Comparison of ENCODE assay signal across 17 cellular contexts in genomic region chr2:204681412-204681811, GRCh38.
DNase-seq lines count a peak whose midpoint lies in the region; ATAC-seq and TF ChIP-seq lines count a peak whose summit lies in the region.
"Had no signal": no experiment of that assay in that cellular context is flagged by ENCODE, and none has a peak within 500 bp of the region (broad histone marks: within the 10 kb centered on the region; RNA-seq: fewer than 3 reads in every experiment).

No MANE protein-coding gene starts in this region.

- H3K4me1 ChIP-seq in GM23338 (ENCODE audit: insufficient read depth) (no peaks in the 10 kb centered on the region), adipocyte (ENCODE audit: control insufficient read depth, insufficient read depth, low read length) (peaks cover 18% of the 10 kb centered on the region), rectal smooth muscle tissue (ENCODE audit: control insufficient read depth, insufficient read depth, low read length) (peaks cover 12% of the 10 kb centered on the region), upper lobe of left lung (peaks cover 0 to 9% (median 6%) of the 10 kb centered on the region in 4 donors)
- H3K4me1 ChIP-seq: adrenal gland had no signal

- no peak for DNase-seq in GM23338 (ENCODE audit: low spot score)
- peak; percentile 55 for DNase-seq in adipocyte (ENCODE audit: low read depth)
- DNase-seq in left kidney (ENCODE audit: low read depth, low spot score), result peak; percentile 40
- no peak for DNase-seq in upper lobe of left lung
- DNase-seq in dermis blood vessel endothelial cell, result no peak
- DNase-seq: activated CD4-positive, alpha-beta T cell treated with anti-CD3 and anti-CD28 coated beads for 48 hours; activated T-cell treated with anti-CD3 and anti-CD28 coated beads, Interleukin-2, amount 50 U/mL, for 48 hours; adrenal gland; CD4-positive, CD25-positive, alpha-beta regulatory T cell; mesendoderm; pancreas had no signal

- no peak for TF ChIP-seq EP300 in upper lobe of left lung (IDR thresholded peaks at IDR 0.05)

- no peaks in the 10 kb centered on the region for H3K36me3 Mint-ChIP-seq in GM23338 (ENCODE audit: low read depth)
- H3K36me3 Mint-ChIP-seq: CD4-positive, CD25-positive, alpha-beta regulatory T cell had no signal

- H3K27me3 ChIP-seq in GM23338 (ENCODE audit: insufficient read depth), result no peaks in the 10 kb centered on the region
- H3K27me3 ChIP-seq in adipocyte (replicated peaks; ENCODE audit: control insufficient read depth, insufficient read depth, low read length), result no peaks in the 10 kb centered on the region
- no peaks in the 10 kb centered on the region for H3K27me3 ChIP-seq in rectal smooth muscle tissue (ENCODE audit: control insufficient read depth, insufficient read depth, low read length)
- H3K27me3 ChIP-seq in upper lobe of left lung, result no peaks in the 10 kb centered on the region
- H3K27me3 ChIP-seq: adrenal gland, pancreas, thyroid gland had no signal

- H3K36me3 ChIP-seq in GM23338 (ENCODE audit: insufficient read depth) (no peaks in the 10 kb centered on the region), adipocyte (ENCODE audit: control insufficient read depth, insufficient read depth, low read length, severe bottlenecking) (no peaks in the 10 kb centered on the region), rectal smooth muscle tissue (ENCODE audit: control insufficient read depth, insufficient read depth, low read length) (no peaks in the 10 kb centered on the region), upper lobe of left lung (no peaks in the 10 kb centered on the region)
- H3K36me3 ChIP-seq: adrenal gland, pancreas, thyroid gland had no signal

- H3K4me2 ChIP-seq in GM23338, result no peak overlapping the region

- H3K4me1 Mint-ChIP-seq in GM23338, result no peaks in the 10 kb centered on the region; the same call in 2 of the 3 replicates
- H3K4me1 Mint-ChIP-seq: CD4-positive, CD25-positive, alpha-beta regulatory T cell had no signal

- H3K4me3 ChIP-seq in GM23338, result no peak overlapping the region
- H3K4me3 ChIP-seq in adipocyte (ENCODE audit: low read length), result no peak overlapping the region
- H3K4me3 ChIP-seq in rectal smooth muscle tissue (ENCODE audit: low read length), result no peak overlapping the region
- H3K4me3 ChIP-seq in upper lobe of left lung, result no peak overlapping the region
- H3K4me3 ChIP-seq: adrenal gland, pancreas, thyroid gland had no signal

- H3K9ac ChIP-seq in adipocyte (ENCODE audit: low read length) (no peak overlapping the region), rectal smooth muscle tissue (ENCODE audit: low read length) (no peak overlapping the region)

- H3K4me3 Mint-ChIP-seq in GM23338, result no peak overlapping the region
- H3K4me3 Mint-ChIP-seq: CD4-positive, CD25-positive, alpha-beta regulatory T cell; dendritic cell treated with granulocyte-macrophage colony-stimulating factor and Interleukin-4, amounts not matched to agents 40 ng/mL and 50 ng/mL, for 4 days had no signal

- no peaks in the 10 kb centered on the region for H3K9me2 ChIP-seq in GM23338 (ENCODE audit: insufficient read depth)

- H2AFZ ChIP-seq in GM23338, result no peak overlapping the region

- H4K20me1 ChIP-seq in GM23338 (replicated peaks; ENCODE audit: insufficient read depth), result no peaks in the 10 kb centered on the region

- H3K27me3 Mint-ChIP-seq in GM23338 (ENCODE audit: insufficient read depth, low read depth, poor library complexity), result no peaks in the 10 kb centered on the region
- H3K27me3 Mint-ChIP-seq: CD4-positive, CD25-positive, alpha-beta regulatory T cell; dendritic cell treated with granulocyte-macrophage colony-stimulating factor and Interleukin-4, amounts not matched to agents 40 ng/mL and 50 ng/mL, for 4 days had no signal

- no peak for TF ChIP-seq CTCF in GM23338 (conservative IDR thresholded peaks at IDR 0.05; ENCODE audit: low read depth in 2 of 2)
- no peak for TF ChIP-seq CTCF in upper lobe of left lung (IDR thresholded peaks at IDR 0.05)

- H3F3A ChIP-seq in GM23338 (replicated peaks; ENCODE audit: low read depth), result no peaks in the 10 kb centered on the region

- H3K27ac ChIP-seq in GM23338 (ENCODE audit: low read depth) (no peak overlapping the region), rectal smooth muscle tissue (ENCODE audit: low read depth, low read length) (peak overlapping the region; percentile 72), upper lobe of left lung (no peak overlapping the region)
- H3K27ac ChIP-seq: adrenal gland, pancreas had no signal

- H3K9me3 ChIP-seq in adipocyte (ENCODE audit: control insufficient read depth, low read length) (no peaks in the 10 kb centered on the region), upper lobe of left lung (no peaks in the 10 kb centered on the region)
- H3K9me3 ChIP-seq: pancreas, thyroid gland had no signal

- no peaks in the 10 kb centered on the region; the same call in 2 of the 3 replicates for H3K9me3 Mint-ChIP-seq in GM23338
- H3K9me3 Mint-ChIP-seq: CD4-positive, CD25-positive, alpha-beta regulatory T cell; dendritic cell treated with granulocyte-macrophage colony-stimulating factor and Interleukin-4, amounts not matched to agents 40 ng/mL and 50 ng/mL, for 4 days had no signal

- H3K79me2 ChIP-seq in GM23338 (replicated peaks; ENCODE audit: insufficient read depth), result no peaks in the 10 kb centered on the region

- H3K27ac Mint-ChIP-seq in GM23338, result 0 out of 2 replicates have a peak overlapping the region, but pooled peaks have one; percentile 2
- H3K27ac Mint-ChIP-seq: CD4-positive, CD25-positive, alpha-beta regulatory T cell; dendritic cell treated with granulocyte-macrophage colony-stimulating factor and Interleukin-4, amounts not matched to agents 40 ng/mL and 50 ng/mL, for 4 days had no signal

- no peak for ATAC-seq in GM23338
- no peak for ATAC-seq in GM18520 (IDR thresholded peaks at IDR 0.05; ENCODE audit: unreplicated experiment)
- no peak for ATAC-seq in upper lobe of left lung (ENCODE audit: low FRiP score in 2 of 2)
- ATAC-seq in HG03280 (IDR thresholded peaks at IDR 0.05; ENCODE audit: unreplicated experiment), result no peak
- ATAC-seq: esophagus mucosa had no signal

- TF ChIP-seq POLR2A in upper lobe of left lung (IDR thresholded peaks at IDR 0.05), result no peak

- 8 to 33% methylated on average over 2 of the region's 2 CpGs for WGBS in upper lobe of left lung, 2 donors

TF ChIP-seq in GM23338, 12 proteins besides CTCF, POLR2A, EP300 and RAD21:
- TF ChIP-seq ETS1 (IDR thresholded peaks at IDR 0.05), result no peak

Comparison
In these comparisons a context has a peak if more than half of its experiments do, and no peak if none do; other contexts are left out.
1. DNase-seq: peak in adipocyte (single experiment) and left kidney (single experiment); none in GM23338 (single experiment), upper lobe of left lung (0 of 2) and dermis blood vessel endothelial cell (single experiment).